8 cellular contexts compared by ENCODE assay signal in the genomic region with DNA sequence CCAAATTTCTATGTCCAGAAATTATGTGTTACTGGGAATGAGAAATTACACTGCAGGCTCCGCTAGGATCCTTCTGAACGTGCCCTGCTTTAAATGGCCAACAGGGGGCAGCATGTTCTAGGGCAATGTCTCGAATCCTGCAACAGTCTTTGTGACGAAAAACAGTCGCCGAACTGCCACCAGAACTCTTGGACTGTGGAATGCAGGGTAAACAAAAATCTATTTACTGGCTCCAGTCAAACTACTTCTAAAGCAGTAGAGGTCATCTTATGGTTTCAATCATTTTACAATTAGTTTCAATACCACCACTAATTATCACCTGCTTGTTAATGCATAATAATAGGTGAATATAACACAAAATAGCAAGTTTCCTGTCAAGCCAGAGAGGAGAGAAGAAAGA. TPM values are rescaled to one million over a fixed set of nuclear protein-coding genes. Genes with fewer than 3 reads are reported as not detected.
DNase-seq lines count a peak whose midpoint lies in the region; ATAC-seq, FAIRE-seq and TF ChIP-seq lines count a peak whose summit lies in the region.

No MANE protein-coding gene starts in this region.

- ATAC-seq in HG03097 (IDR thresholded peaks at IDR 0.05; ENCODE audit: low FRiP score, unreplicated experiment) (peak; percentile 78), WTC11 (peak; percentile 86)

- TF ChIP-seq CTCF in WTC11 (IDR thresholded peaks at IDR 0.05) = peak; percentile 85
- TF ChIP-seq CTCF in bronchial epithelial cell (IDR thresholded peaks at IDR 0.05; ENCODE audit: insufficient read depth, low read length, severe bottlenecking) = peak; percentile 76

- no peak overlapping the region for H3K4me3 ChIP-seq in bronchial epithelial cell (ENCODE audit: low read depth, low read length)

- H3K27me3 ChIP-seq in bronchial epithelial cell (ENCODE audit: control insufficient read depth, insufficient read depth, low read length) = no peaks in the 10 kb centered on the region

- DNase-seq in activated gamma-delta T cell treated with Interleukin-2 at 50 U/mL for 16 hours (peak; percentile 81), activated gamma-delta T cell (lab: John Stamatoyannopoulos, UW) (no peak), NCI-H2196 (lab: John Stamatoyannopoulos, UW; ENCODE audit: unreplicated experiment) (peak; percentile 69), WTC11 (ENCODE audit: low spot score) (peak; percentile 82), bronchial epithelial cell (ENCODE audit: low read depth) (peak; percentile 58), islet precursor cell (peak; percentile 90)
- peak; percentile 44 to 60 for DNase-seq in stimulated activated CD4-positive, alpha-beta T cell treated with anti-CD3 and anti-CD28 coated beads, Interleukin-15, amount 100 ng/mL, for 1 hour (ENCODE audit: low read depth in 1 of 2, low spot score in 1 of 2)

- no peaks in the 10 kb centered on the region for H3K9me3 Mint-ChIP-seq in WTC11

- POLR2A ChIA-PET in WTC11 (lab: Charles Lee) = no interaction called here

- H3K4me1 Mint-ChIP-seq in WTC11 = peaks cover 3% of the 10 kb centered on the region

- CTCF ChIA-PET in WTC11 (lab: Charles Lee) = interaction anchor here (0.6 to 1.8 kb wide), 9 partner anchors 9 to 364 kb away, joined by 3 to 9 read pairs (median 3); a partner anchor contains a TSS

- no peaks in the 10 kb centered on the region for H3K36me3 ChIP-seq in bronchial epithelial cell (ENCODE audit: control insufficient read depth, insufficient read depth, low read length)

- H3K4me3 Mint-ChIP-seq in WTC11 = peak overlapping the region; percentile 38

- FAIRE-seq in bronchial epithelial cell (lab: Jason Lieb, UNC) = no peak

- H3K36me3 Mint-ChIP-seq in WTC11 = no peaks in the 10 kb centered on the region

- peak overlapping the region; percentile 92 for H3K27ac Mint-ChIP-seq in WTC11

- H3K27me3 Mint-ChIP-seq in WTC11 (ENCODE audit: low read depth) = no peaks in the 10 kb centered on the region

TF ChIP-seq in WTC11, 78 proteins besides CTCF, POLR2A, EP300 and RAD21:
- TF ChIP-seq, protein P1, sequence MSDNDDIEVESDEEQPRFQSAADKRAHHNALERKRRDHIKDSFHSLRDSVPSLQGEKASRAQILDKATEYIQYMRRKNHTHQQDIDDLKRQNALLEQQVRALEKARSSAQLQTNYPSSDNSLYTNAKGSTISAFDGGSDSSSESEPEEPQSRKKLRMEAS (CRISPR knock-in tag; IDR thresholded peaks at IDR 0.05) = no peak
- no peak for TF ChIP-seq ZBTB21 (CRISPR knock-in tag; IDR thresholded peaks at IDR 0.05; ENCODE audit: borderline replicate concordance)
- no peak for TF ChIP-seq ZNF263 (CRISPR knock-in tag; IDR thresholded peaks at IDR 0.05; ENCODE audit: low read depth)
- no peak for TF ChIP-seq KAT7 (CRISPR knock-in tag; IDR thresholded peaks at IDR 0.05; ENCODE audit: borderline replicate concordance)
- no peak for TF ChIP-seq FOXP1 (CRISPR knock-in tag; IDR thresholded peaks at IDR 0.05; ENCODE audit: borderline replicate concordance)
- TF ChIP-seq CREM (CRISPR knock-in tag; IDR thresholded peaks at IDR 0.05) = no peak
- TF ChIP-seq, protein P2, sequence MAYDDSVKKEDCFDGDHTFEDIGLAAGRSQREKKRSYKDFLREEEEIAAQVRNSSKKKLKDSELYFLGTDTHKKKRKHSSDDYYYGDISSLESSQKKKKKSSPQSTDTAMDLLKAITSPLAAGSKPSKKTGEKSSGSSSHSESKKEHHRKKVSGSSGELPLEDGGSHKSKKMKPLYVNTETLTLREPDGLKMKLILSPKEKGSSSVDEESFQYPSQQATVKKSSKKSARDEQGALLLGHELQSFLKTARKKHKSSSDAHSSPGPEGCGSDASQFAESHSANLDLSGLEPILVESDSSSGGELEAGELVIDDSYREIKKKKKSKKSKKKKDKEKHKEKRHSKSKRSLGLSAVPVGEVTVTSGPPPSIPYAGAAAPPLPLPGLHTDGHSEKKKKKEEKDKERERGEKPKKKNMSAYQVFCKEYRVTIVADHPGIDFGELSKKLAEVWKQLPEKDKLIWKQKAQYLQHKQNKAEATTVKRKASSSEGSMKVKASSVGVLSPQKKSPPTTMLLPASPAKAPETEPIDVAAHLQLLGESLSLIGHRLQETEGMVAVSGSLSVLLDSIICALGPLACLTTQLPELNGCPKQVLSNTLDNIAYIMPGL (CRISPR knock-in tag; IDR thresholded peaks at IDR 0.05) = no peak
- TF ChIP-seq SOX15 (CRISPR knock-in tag; IDR thresholded peaks at IDR 0.05) = no peak
- TF ChIP-seq PRRX2 (CRISPR knock-in tag; IDR thresholded peaks at IDR 0.05) = no peak
- TF ChIP-seq, protein P3, sequence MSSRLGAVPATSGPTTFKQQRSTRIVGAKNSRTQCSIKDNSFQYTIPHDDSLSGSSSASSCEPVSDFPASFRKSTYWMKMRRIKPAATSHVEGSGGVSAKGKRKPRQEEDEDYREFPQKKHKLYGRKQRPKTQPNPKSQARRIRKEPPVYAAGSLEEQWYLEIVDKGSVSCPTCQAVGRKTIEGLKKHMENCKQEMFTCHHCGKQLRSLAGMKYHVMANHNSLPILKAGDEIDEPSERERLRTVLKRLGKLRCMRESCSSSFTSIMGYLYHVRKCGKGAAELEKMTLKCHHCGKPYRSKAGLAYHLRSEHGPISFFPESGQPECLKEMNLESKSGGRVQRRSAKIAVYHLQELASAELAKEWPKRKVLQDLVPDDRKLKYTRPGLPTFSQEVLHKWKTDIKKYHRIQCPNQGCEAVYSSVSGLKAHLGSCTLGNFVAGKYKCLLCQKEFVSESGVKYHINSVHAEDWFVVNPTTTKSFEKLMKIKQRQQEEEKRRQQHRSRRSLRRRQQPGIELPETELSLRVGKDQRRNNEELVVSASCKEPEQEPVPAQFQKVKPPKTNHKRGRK (CRISPR knock-in tag; IDR thresholded peaks at IDR 0.05; ENCODE audit: borderline replicate concordance) = no peak
- TF ChIP-seq, protein P4, sequence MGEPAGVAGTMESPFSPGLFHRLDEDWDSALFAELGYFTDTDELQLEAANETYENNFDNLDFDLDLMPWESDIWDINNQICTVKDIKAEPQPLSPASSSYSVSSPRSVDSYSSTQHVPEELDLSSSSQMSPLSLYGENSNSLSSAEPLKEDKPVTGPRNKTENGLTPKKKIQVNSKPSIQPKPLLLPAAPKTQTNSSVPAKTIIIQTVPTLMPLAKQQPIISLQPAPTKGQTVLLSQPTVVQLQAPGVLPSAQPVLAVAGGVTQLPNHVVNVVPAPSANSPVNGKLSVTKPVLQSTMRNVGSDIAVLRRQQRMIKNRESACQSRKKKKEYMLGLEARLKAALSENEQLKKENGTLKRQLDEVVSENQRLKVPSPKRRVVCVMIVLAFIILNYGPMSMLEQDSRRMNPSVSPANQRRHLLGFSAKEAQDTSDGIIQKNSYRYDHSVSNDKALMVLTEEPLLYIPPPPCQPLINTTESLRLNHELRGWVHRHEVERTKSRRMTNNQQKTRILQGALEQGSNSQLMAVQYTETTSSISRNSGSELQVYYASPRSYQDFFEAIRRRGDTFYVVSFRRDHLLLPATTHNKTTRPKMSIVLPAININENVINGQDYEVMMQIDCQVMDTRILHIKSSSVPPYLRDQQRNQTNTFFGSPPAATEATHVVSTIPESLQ (CRISPR knock-in tag; IDR thresholded peaks at IDR 0.05) = no peak
- TF ChIP-seq ZNF138 (CRISPR knock-in tag; conservative IDR thresholded peaks at IDR 0.05) = no peak
- no peak for TF ChIP-seq NFE2L1 (CRISPR knock-in tag; IDR thresholded peaks at IDR 0.05)
- no peak for TF ChIP-seq SMAD3 (CRISPR knock-in tag; IDR thresholded peaks at IDR 0.05; ENCODE audit: borderline replicate concordance)

RNA-seq across cellular contexts. Expression of a gene that starts 9.8 kb away (rescaled TPM):
- total RNA-seq in WTC11 (2021) (39.6 to 44.0 TPM (median 42.3 TPM) in 3 replicates), bronchial epithelial cell (12.4 and 15.0 TPM in 2 replicates)

RNA-seq across cellular contexts. Expression of a gene that starts 59.0 kb away (rescaled TPM):
- total RNA-seq in WTC11 (2021) (21.9 to 24.3 TPM (median 22.6 TPM) in 3 replicates), bronchial epithelial cell (10.0 and 16.5 TPM in 2 replicates)
